10 cellular contexts compared by ENCODE assay signal in genomic region chr16:2036200-2036966, GRCh38. TPM values are rescaled to one million over a fixed set of nuclear protein-coding genes. Genes with fewer than 3 reads are reported as not detected.
DNase-seq lines count a peak whose midpoint lies in the region; ATAC-seq, FAIRE-seq and TF ChIP-seq lines count a peak whose summit lies in the region.
"Had no signal": no experiment of that assay in that cellular context is flagged by ENCODE, and none has a peak within 500 bp of the region (broad histone marks: within the 10 kb centered on the region; RNA-seq: fewer than 3 reads in every experiment).

No MANE protein-coding gene starts in this region.

- intact Hi-C loops in esophagus muscularis mucosa (cut with DNase I), result no loop called here

- peak overlapping the region; percentile 59 for H2AFZ ChIP-seq in osteoblast (ENCODE audit: low read length)

- ATAC-seq in upper lobe of left lung (ENCODE audit: low FRiP score in 2 of 2) (no peak), GM19455 (IDR thresholded peaks at IDR 0.05; ENCODE audit: unreplicated experiment) (no peak)
- ATAC-seq: stimulated activated memory B cell treated with anti-CD40 and anti-IgM and Interleukin-4, amounts not matched to agents 10 μg/mL and 1 μg/mL and 100 μg/mL, for 72 hours had no signal

- H3K36me3 ChIP-seq in SJCRH30 (no peaks in the 10 kb centered on the region), esophagus muscularis mucosa (peaks cover 0 to 65% (median 16%) of the 10 kb centered on the region in 4 donors), osteoblast (ENCODE audit: insufficient read depth, low read length) (peaks cover 20% of the 10 kb centered on the region), upper lobe of left lung (peaks cover 0 to 53% (median 15%) of the 10 kb centered on the region in 4 donors)

- H4K20me1 ChIP-seq in osteoblast (ENCODE audit: insufficient read depth, low read length), result no peaks in the 10 kb centered on the region

- TF ChIP-seq CTCF in esophagus muscularis mucosa (IDR thresholded peaks at IDR 0.05) (no peak), osteoblast (IDR thresholded peaks at IDR 0.05; ENCODE audit: extremely low read depth, low read depth, low read length) (no peak), upper lobe of left lung (IDR thresholded peaks at IDR 0.05) (no peak)

- H3K4me1 ChIP-seq in SJCRH30 (peaks cover 54% of the 10 kb centered on the region), esophagus muscularis mucosa (peaks cover 80 to 92% (median 90%) of the 10 kb centered on the region in 4 donors), osteoblast (ENCODE audit: insufficient read depth, low read length) (peaks cover 53% of the 10 kb centered on the region), upper lobe of left lung (peaks cover 80 to 93% (median 87%) of the 10 kb centered on the region in 4 donors)

- H3K27ac ChIP-seq in SJCRH30, result peak overlapping the region; percentile 57
- peak overlapping the region; percentile 83 to 92 (median 86) for H3K27ac ChIP-seq in esophagus muscularis mucosa (replicated peaks in 1 of 4)
- peak overlapping the region; percentile 86 for H3K27ac ChIP-seq in osteoblast (ENCODE audit: low read depth, low read length)
- H3K27ac ChIP-seq in upper lobe of left lung, result peak overlapping the region; percentile 86 to 97 (median 95)

- no peak for DNase-seq in SJCRH30
- no peak for DNase-seq in esophagus muscularis mucosa (ENCODE audit: extremely low spot score)
- no peak for DNase-seq in osteoblast (ENCODE audit: insufficient read length, low spot score, missing footprints)
- peak in 1 of 2 donors; percentile 82 for DNase-seq in upper lobe of left lung
- DNase-seq in H54 (ENCODE audit: insufficient read length, low spot score), result no peak
- no peak for DNase-seq in foreskin melanocyte
- DNase-seq: activated T-cell treated with anti-CD3 and anti-CD28 coated beads, Interleukin-2, amount 50 U/mL, for 24 hours; NCI-H1930 had no signal

- no peaks in the 10 kb centered on the region for H3K27me3 ChIP-seq in SJCRH30
- H3K27me3 ChIP-seq in esophagus muscularis mucosa, result no peaks in the 10 kb centered on the region
- H3K27me3 ChIP-seq in osteoblast (ENCODE audit: insufficient read depth, low read length), result no peaks in the 10 kb centered on the region
- H3K27me3 ChIP-seq in upper lobe of left lung, result no peaks in the 10 kb centered on the region

- TF ChIP-seq POLR2A in esophagus muscularis mucosa (IDR thresholded peaks at IDR 0.05; ENCODE audit: low read depth) (no peak), upper lobe of left lung (IDR thresholded peaks at IDR 0.05) (peak in 1 of 4 donors; percentile 1), H54 (IDR thresholded peaks at IDR 0.05; ENCODE audit: low read depth, low read length) (no peak)

- no peak for TF ChIP-seq EP300 in esophagus muscularis mucosa (IDR thresholded peaks at IDR 0.05)
- TF ChIP-seq EP300 in upper lobe of left lung (IDR thresholded peaks at IDR 0.05), result no peak

- 94% methylated on average over 20 of the region's 47 CpGs for WGBS in esophagus muscularis mucosa
- 67 to 69% methylated on average over 15 to 42 of the region's 47 CpGs for WGBS in upper lobe of left lung, 2 donors

- H3K79me2 ChIP-seq in osteoblast (ENCODE audit: insufficient read depth, low read length), result peaks cover 19% of the 10 kb centered on the region

- H3K4me2 ChIP-seq in osteoblast (ENCODE audit: insufficient read depth, low read length), result peak overlapping the region; percentile 73

- FAIRE-seq in H54 (lab: Jason Lieb, UNC), result no peak

- peak overlapping the region; percentile 43 for H3K4me3 ChIP-seq in SJCRH30
- H3K4me3 ChIP-seq in esophagus muscularis mucosa, result peak overlapping the region; percentile 31 to 51 (median 38)
- peak overlapping the region; percentile 44 for H3K4me3 ChIP-seq in osteoblast (ENCODE audit: insufficient read depth, low read length)
- H3K4me3 ChIP-seq in upper lobe of left lung, result peak overlapping the region; percentile 31 to 83 (median 54)

- no peaks in the 10 kb centered on the region for H3K9me3 ChIP-seq in SJCRH30 (replicated peaks)
- no peaks in the 10 kb centered on the region for H3K9me3 ChIP-seq in esophagus muscularis mucosa
- H3K9me3 ChIP-seq in osteoblast (ENCODE audit: low read depth, low read length), result no peaks in the 10 kb centered on the region
- H3K9me3 ChIP-seq in upper lobe of left lung, result no peaks in the 10 kb centered on the region

RNA-seq across cellular contexts. Expression of gene NHERF2, which starts 9.7 kb away (rescaled TPM):
- 6.4 and 8.0 TPM in 2 replicates for total RNA-seq in SJCRH30 (2014; rRNA removed; shearing (Covaris generic))
- total RNA-seq in esophagus muscularis mucosa (100 to 1,000 TPM in 2 of 4 donors, 10 to 100 TPM in 2; 45.3 to 130 (median 88.3) TPM), osteoblast (26.8 and 33.7 TPM in 2 replicates), upper lobe of left lung (100 to 1,000 TPM; 131 to 604 (median 283) TPM)

RNA-seq across cellular contexts. Expression of gene NTHL1, which starts 11.3 kb away (rescaled TPM):
- 16.6 and 17.5 TPM in 2 replicates for total RNA-seq in SJCRH30 (2014; rRNA removed; shearing (Covaris generic))
- total RNA-seq in esophagus muscularis mucosa, result 10 to 100 TPM; 11.8 to 25.2 (median 18.9) TPM
- total RNA-seq in osteoblast, result 22.8 and 24.8 TPM in 2 replicates
- total RNA-seq in upper lobe of left lung, result 10 to 100 TPM; 17.8 to 43.6 (median 28.8) TPM

RNA-seq across cellular contexts. Expression of gene TSC2, which starts 11.4 kb away (rescaled TPM):
- 32.0 and 37.1 TPM in 2 replicates for total RNA-seq in SJCRH30 (2014; rRNA removed; shearing (Covaris generic))
- 10 to 100 TPM; 41.3 to 71.7 (median 52.0) TPM for total RNA-seq in esophagus muscularis mucosa
- 73.1 and 78.9 TPM in 2 replicates for total RNA-seq in osteoblast
- total RNA-seq in upper lobe of left lung, result 100 to 1,000 TPM in 4 of 6 donors, 10 to 100 TPM in 2; 47.3 to 296 (median 118) TPM

RNA-seq across cellular contexts. Expression of gene NPW, which starts 16.8 kb away (rescaled TPM):
- 1.6 TPM in 2 replicates for total RNA-seq in SJCRH30 (2014; rRNA removed; shearing (Covaris generic))
- total RNA-seq in esophagus muscularis mucosa, result not detected
- total RNA-seq in osteoblast, result not detected in 2 replicates
- total RNA-seq in upper lobe of left lung, result under 1 TPM in 2 of 6 donors, not detected in 4; 0.67 to 0.80 TPM

RNA-seq across cellular contexts. Expression of gene ZNF598, which starts 26.8 kb away (rescaled TPM):
- 22.9 and 25.6 TPM in 2 replicates for total RNA-seq in SJCRH30 (2014; rRNA removed; shearing (Covaris generic))
- total RNA-seq in esophagus muscularis mucosa (10 to 100 TPM; 23.3 to 46.5 (median 34.9) TPM), osteoblast (17.7 and 21.0 TPM in 2 replicates), upper lobe of left lung (10 to 100 TPM; 20.1 to 62.8 (median 41.7) TPM)
